Comparison of ENCODE assay signal across 1 cellular context in the genomic region with DNA sequence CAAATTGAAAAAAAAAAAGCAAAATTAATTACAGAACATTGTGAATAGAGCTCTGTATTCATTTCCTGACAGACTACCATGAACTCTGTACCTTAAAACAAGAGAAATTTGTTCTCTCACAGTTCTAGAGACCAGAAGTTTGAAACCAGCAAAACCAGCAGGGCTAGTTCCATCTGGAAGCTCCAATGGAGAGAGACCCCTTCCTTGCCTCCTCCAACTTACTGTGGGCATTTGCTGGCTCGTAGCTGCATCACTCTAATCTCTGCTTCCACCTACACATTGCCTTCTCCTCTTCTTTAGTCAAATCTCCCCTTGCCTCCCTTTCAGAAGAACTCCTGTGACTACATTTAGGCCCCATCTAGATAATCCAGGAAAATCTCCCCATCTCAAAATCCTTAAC.
TF ChIP-seq lines count a peak whose summit lies in the region.

No MANE protein-coding gene starts in this region.

TF ChIP-seq in HEK293, 187 proteins besides CTCF, POLR2A, EP300 and RAD21 (continued from another document):
- TF ChIP-seq PRDM2 (tag by site-specific recombination; IDR thresholded peaks at IDR 0.05; ENCODE audit: borderline replicate concordance), result no peak
- no peak for TF ChIP-seq ZNF221 (tag by site-specific recombination; IDR thresholded peaks at IDR 0.05; ENCODE audit: borderline replicate concordance)
- no peak for TF ChIP-seq GLI2 (tag by site-specific recombination; IDR thresholded peaks at IDR 0.05; ENCODE audit: borderline replicate concordance, low read depth)
- peak; percentile 59 for TF ChIP-seq ZFHX2 (tag by site-specific recombination; conservative IDR thresholded peaks at IDR 0.05)
- TF ChIP-seq EGR2 (tag by site-specific recombination; IDR thresholded peaks at IDR 0.05; ENCODE audit: low read depth), result peak; percentile 51
- TF ChIP-seq ZNF37A (tag by site-specific recombination; IDR thresholded peaks at IDR 0.05), result no peak
